In genomic region chr19:14117668-14118164, GRCh38 we compare ENCODE assay signal across 8 cellular contexts. TPM values are rescaled to one million over a fixed set of nuclear protein-coding genes. Genes with fewer than 3 reads are reported as not detected.
DNase-seq lines count a peak whose midpoint lies in the region; ATAC-seq and TF ChIP-seq lines count a peak whose summit lies in the region.

PRKACA (minus strand) TSS chr19:14117762; CDS start chr19:14117547, 215 bp downstream.

- peak within 1 kb of the TSS; percentile 94 for H3K4me2 ChIP-seq in OCI-LY3 (ENCODE audit: low read length)

- no peaks in the 10 kb centered on the region for H3K27me3 ChIP-seq in OCI-LY3 (ENCODE audit: low read depth, low read length)

- ATAC-seq in GM21528 (IDR thresholded peaks at IDR 0.05; ENCODE audit: low FRiP score, unreplicated experiment), result peak; percentile 83

- no peak within 1 kb of the TSS for H3K27ac ChIP-seq in OCI-LY3 (ENCODE audit: low read length)

- H2AFZ ChIP-seq in OCI-LY3 (ENCODE audit: low read depth, low read length), result no peak within 1 kb of the TSS

- H3K79me2 ChIP-seq in OCI-LY3 (ENCODE audit: low read length), result peaks cover 10% of the 10 kb centered on the region

- in situ Hi-C loops in endometrial microvascular endothelial cells (cut with HindIII; ENCODE audit: inconsistent ontology term, low pct_unique_long_range_greater_than_20kb, low sequenced_read_pairs), result no loop called here

- no peaks in the 10 kb centered on the region for H4K20me1 ChIP-seq in OCI-LY3 (ENCODE audit: insufficient read depth, low read length)

- H3K9me3 ChIP-seq in OCI-LY3 (ENCODE audit: insufficient read depth, low read length), result no peaks in the 10 kb centered on the region

- no peak for TF ChIP-seq CTCF in OCI-LY3 (IDR thresholded peaks at IDR 0.05; ENCODE audit: low read depth, low read length)

- peak within 1 kb of the TSS; percentile 97 for H3K4me3 ChIP-seq in OCI-LY3 (ENCODE audit: low read length)

- DNase-seq in D341Med (ENCODE audit: low spot score) (peak; percentile 99), HuH-7.5 (ENCODE audit: low spot score) (peak; percentile 99), mesenteric fat pad (ENCODE audit: low spot score) (peak; percentile 100)
- DNase-seq in activated CD8-positive, alpha-beta memory T cell treated with anti-CD3 and anti-CD28 coated beads, Interleukin-2, amount 50 U/mL, for 4 hours, result peak; percentile 98
- peak; percentile 93 for DNase-seq in stimulated activated CD8-positive, alpha-beta memory T cell treated with anti-CD3 and anti-CD28 coated beads, Interleukin-15, amount 100 ng/mL, for 1 hour (ENCODE audit: low read depth)

- peaks cover 4% of the 10 kb centered on the region for H3K36me3 ChIP-seq in OCI-LY3 (replicated peaks; ENCODE audit: low read depth, low read length)

- H3K9ac ChIP-seq in OCI-LY3 (ENCODE audit: low read length), result peak within 1 kb of the TSS; percentile 73

- H3K4me1 ChIP-seq in OCI-LY3 (ENCODE audit: low read length), result peaks cover 34% of the 10 kb centered on the region

RNA-seq across cellular contexts. Expression of gene PRKACA, which starts in this region (rescaled TPM):
- 138 TPM for total RNA-seq in endometrial microvascular endothelial cells (ENCODE audit: inconsistent ontology term)
- total RNA-seq in mesenteric fat pad, result 160 TPM
